In the genomic region with DNA sequence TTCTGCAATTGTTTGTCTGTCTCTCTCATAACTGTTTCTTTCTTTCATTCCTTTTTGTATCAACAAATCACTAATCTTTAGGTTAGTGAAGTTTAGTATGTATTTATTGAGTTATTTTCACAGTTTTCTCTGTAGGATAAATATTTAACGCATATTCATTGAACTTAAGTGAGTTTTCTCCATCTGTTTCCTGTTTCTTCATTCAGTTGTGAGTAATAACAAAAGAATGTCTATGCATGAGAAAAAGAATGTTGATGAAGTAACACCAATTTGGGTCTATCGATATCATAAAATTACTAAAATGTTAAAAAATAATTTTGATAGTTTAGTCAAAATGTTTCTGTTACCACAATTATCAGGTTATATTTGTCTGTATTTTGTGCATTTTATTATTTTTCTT, we compare ENCODE assay signal across 1 cellular context.
TF ChIP-seq lines count a peak whose summit lies in the region.

No MANE protein-coding gene starts in this region.

TF ChIP-seq in GM23338, 12 proteins besides CTCF, POLR2A, EP300 and RAD21:
- TF ChIP-seq ZNF331 (CRISPR knock-in tag; IDR thresholded peaks at IDR 0.05; ENCODE audit: low read depth): no peak
- TF ChIP-seq ZNF114 (CRISPR knock-in tag; IDR thresholded peaks at IDR 0.05): no peak
- TF ChIP-seq, protein P1, sequence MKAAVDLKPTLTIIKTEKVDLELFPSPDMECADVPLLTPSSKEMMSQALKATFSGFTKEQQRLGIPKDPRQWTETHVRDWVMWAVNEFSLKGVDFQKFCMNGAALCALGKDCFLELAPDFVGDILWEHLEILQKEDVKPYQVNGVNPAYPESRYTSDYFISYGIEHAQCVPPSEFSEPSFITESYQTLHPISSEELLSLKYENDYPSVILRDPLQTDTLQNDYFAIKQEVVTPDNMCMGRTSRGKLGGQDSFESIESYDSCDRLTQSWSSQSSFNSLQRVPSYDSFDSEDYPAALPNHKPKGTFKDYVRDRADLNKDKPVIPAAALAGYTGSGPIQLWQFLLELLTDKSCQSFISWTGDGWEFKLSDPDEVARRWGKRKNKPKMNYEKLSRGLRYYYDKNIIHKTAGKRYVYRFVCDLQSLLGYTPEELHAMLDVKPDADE (IDR thresholded peaks at IDR 0.05): no peak
- TF ChIP-seq CREB1 (CRISPR knock-in tag; IDR thresholded peaks at IDR 0.05; ENCODE audit: low read depth): no peak
- TF ChIP-seq EZH2 (IDR thresholded peaks at IDR 0.05; ENCODE audit: low read depth, unreplicated experiment): no peak
